In genomic region chr4:28548549-28548948, GRCh38 we compare ENCODE assay signal across 1 cellular context.
TF ChIP-seq lines count a peak whose summit lies in the region.

No MANE protein-coding gene starts in this region.

TF ChIP-seq in H1, 55 proteins besides CTCF, POLR2A, EP300 and RAD21 (continued from another document):
- TF ChIP-seq NRF1 (IDR thresholded peaks at IDR 0.05; ENCODE audit: low read depth, low read length), result no peak
- no peak for TF ChIP-seq SIRT6 (IDR thresholded peaks at IDR 0.05; ENCODE audit: low read length)
- no peak for TF ChIP-seq SP1 (IDR thresholded peaks at IDR 0.05; ENCODE audit: low read depth, low read length)
- no peak for TF ChIP-seq KDM1A (IDR thresholded peaks at IDR 0.05; ENCODE audit: borderline replicate concordance, low read length)
- TF ChIP-seq HDAC2 (IDR thresholded peaks at IDR 0.05; ENCODE audit: borderline replicate concordance in 1 of 2, low read depth in 2 of 2, low read length in 2 of 2), result no peak
- no peak for TF ChIP-seq RBBP5 (IDR thresholded peaks at IDR 0.05; ENCODE audit: borderline replicate concordance, low read depth, low read length)
